1 cellular context compared by ENCODE assay signal in genomic region chr9:97501177-97501971, GRCh38.
A peak's percentile ranks its signal among the peaks of the same experiment; 100 is the strongest.
TF ChIP-seq lines count a peak whose summit lies in the region.

Gene TMOD1 (plus strand): TSS chr9:97501666. CDS start chr9:97524189, 22,523 bp downstream.

TF ChIP-seq in K562, 482 proteins besides CTCF, POLR2A, EP300 and RAD21 (continued from another document):
- TF ChIP-seq CREB1 (IDR thresholded peaks at IDR 0.05) (no peak), CREB1 (CRISPR knock-in tag; IDR thresholded peaks at IDR 0.05) (no peak), NCOR1 (IDR thresholded peaks at IDR 0.05) (no peak), NR2C2 (CRISPR knock-in tag; IDR thresholded peaks at IDR 0.05) (no peak), NR2C2 (tag; IDR thresholded peaks at IDR 0.05) (peak; percentile 57), LEF1 (IDR thresholded peaks at IDR 0.05) (no peak), ZNF699 (CRISPR knock-in tag; IDR thresholded peaks at IDR 0.05; ENCODE audit: insufficient replicate concordance) (no peak), ATF1 (CRISPR knock-in tag; IDR thresholded peaks at IDR 0.05) (no peak), ATF1 (tag; IDR thresholded peaks at IDR 0.05) (no peak), RBM15 (IDR thresholded peaks at IDR 0.05; ENCODE audit: insufficient read depth, low read length) (no peak), ILF3 (IDR thresholded peaks at IDR 0.05; ENCODE audit: borderline replicate concordance) (no peak)
- TF ChIP-seq, protein P1, sequence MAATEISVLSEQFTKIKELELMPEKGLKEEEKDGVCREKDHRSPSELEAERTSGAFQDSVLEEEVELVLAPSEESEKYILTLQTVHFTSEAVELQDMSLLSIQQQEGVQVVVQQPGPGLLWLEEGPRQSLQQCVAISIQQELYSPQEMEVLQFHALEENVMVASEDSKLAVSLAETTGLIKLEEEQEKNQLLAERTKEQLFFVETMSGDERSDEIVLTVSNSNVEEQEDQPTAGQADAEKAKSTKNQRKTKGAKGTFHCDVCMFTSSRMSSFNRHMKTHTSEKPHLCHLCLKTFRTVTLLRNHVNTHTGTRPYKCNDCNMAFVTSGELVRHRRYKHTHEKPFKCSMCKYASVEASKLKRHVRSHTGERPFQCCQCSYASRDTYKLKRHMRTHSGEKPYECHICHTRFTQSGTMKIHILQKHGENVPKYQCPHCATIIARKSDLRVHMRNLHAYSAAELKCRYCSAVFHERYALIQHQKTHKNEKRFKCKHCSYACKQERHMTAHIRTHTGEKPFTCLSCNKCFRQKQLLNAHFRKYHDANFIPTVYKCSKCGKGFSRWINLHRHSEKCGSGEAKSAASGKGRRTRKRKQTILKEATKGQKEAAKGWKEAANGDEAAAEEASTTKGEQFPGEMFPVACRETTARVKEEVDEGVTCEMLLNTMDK (IDR thresholded peaks at IDR 0.05; ENCODE audit: borderline replicate concordance, insufficient read depth, low read depth, low read length, poor library complexity, severe bottlenecking) = peak; percentile 76
